ENCODE assay signal across 12 cellular contexts in the genomic region with DNA sequence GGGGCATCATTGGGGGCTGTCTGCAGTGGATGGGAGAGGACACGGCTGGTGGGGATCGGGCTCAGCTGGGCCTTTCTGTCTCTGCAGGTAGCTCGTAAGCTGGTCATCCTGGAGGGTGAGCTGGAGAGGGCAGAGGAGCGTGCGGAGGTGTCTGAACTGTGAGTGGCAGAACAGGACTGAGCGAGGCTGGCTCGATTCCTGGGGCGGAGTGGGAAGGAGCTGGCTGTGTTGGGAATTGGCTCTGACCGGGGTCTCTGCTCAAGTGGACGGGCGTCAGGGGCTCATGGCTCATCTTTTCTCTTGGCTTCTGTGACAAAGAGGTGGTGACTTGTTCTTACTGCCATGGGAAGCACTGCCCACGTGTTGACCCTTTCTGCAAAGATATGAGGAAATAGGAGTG. TPM values are rescaled to one million over a fixed set of nuclear protein-coding genes. Genes with fewer than 3 reads are reported as not detected.
DNase-seq lines count a peak whose midpoint lies in the region; ATAC-seq and TF ChIP-seq lines count a peak whose summit lies in the region.
"Had no signal": no experiment of that assay in that cellular context is flagged by ENCODE, and none has a peak within 500 bp of the region (broad histone marks: within the 10 kb centered on the region; RNA-seq: fewer than 3 reads in every experiment).

No MANE protein-coding gene starts in this region.

- no peaks in the 10 kb centered on the region for H3K27me3 ChIP-seq in stomach

- POLR2A ChIA-PET in activated CD8-positive, alpha-beta T cell treated with anti-CD3 and anti-CD28 coated beads, Interleukin-2, amount 10 ng/mL, durations not matched to agents 7 days and 5 days (lab: Charles Lee), result no interaction called here
- POLR2A ChIA-PET in activated CD8-positive, alpha-beta T cell treated with anti-CD3 and anti-CD28 coated beads for 36 hours (lab: Charles Lee), result interaction anchor here (0.7 to 4.5 kb wide), 6 partner anchors 8 to 45 kb away, joined by 3 to 33 read pairs (median 4); a partner anchor contains a TSS

- peaks cover 99 to 100% (median 100%) of the 10 kb centered on the region in 4 donors for H3K36me3 ChIP-seq in stomach

- intact Hi-C loops in activated CD8-positive, alpha-beta T cell treated with anti-CD3 and anti-CD28 coated beads for 36 hours (cut with micrococcal nuclease), result no loop called here
- intact Hi-C loops in stomach (cut with DNase I; ENCODE audit: low total_unique reads), result no loop called here

- no peak for TF ChIP-seq POLR2A in stomach (IDR thresholded peaks at IDR 0.05)

- no peak for DNase-seq in activated CD8-positive, alpha-beta T cell treated with anti-CD3 and anti-CD28 coated beads, Interleukin-2, amount 10 ng/mL, durations not matched to agents 7 days and 5 days
- DNase-seq in activated CD8-positive, alpha-beta T cell treated with anti-CD3 and anti-CD28 coated beads for 36 hours, result no peak
- DNase-seq in T-helper 17 cell (no peak), immature natural killer cell (no peak), stomach (no peak), OCI-M1 (lab: John Stamatoyannopoulos, UW) (no peak)
- DNase-seq in NK-92 treated with Interleukin-12 subunit alpha and Interleukin-12 subunit beta, amount 100 ng/mL, for 24 hours (lab: John Stamatoyannopoulos, UW), result no peak
- DNase-seq: KBM-7, NCI-H2171, T-helper 9 cell, trophoblast cell had no signal

- H3K27me3 Mint-ChIP-seq in activated CD8-positive, alpha-beta T cell treated with anti-CD3 and anti-CD28 coated beads, Interleukin-2, amount 10 ng/mL, durations not matched to agents 7 days and 5 days (ENCODE audit: low read depth), result no peaks in the 10 kb centered on the region
- H3K27me3 Mint-ChIP-seq in activated CD8-positive, alpha-beta T cell treated with anti-CD3 and anti-CD28 coated beads for 36 hours, result no peaks in the 10 kb centered on the region
- H3K27me3 Mint-ChIP-seq in T-helper 17 cell (no peaks in the 10 kb centered on the region), immature natural killer cell (ENCODE audit: low read depth in 3 of 3) (peaks cover 5 to 16% (median 12%) of the 10 kb centered on the region in 3 donors)

- H3K9me3 Mint-ChIP-seq in activated CD8-positive, alpha-beta T cell treated with anti-CD3 and anti-CD28 coated beads, Interleukin-2, amount 10 ng/mL, durations not matched to agents 7 days and 5 days (ENCODE audit: insufficient read depth), result no peaks in the 10 kb centered on the region
- no peaks in the 10 kb centered on the region for H3K9me3 Mint-ChIP-seq in activated CD8-positive, alpha-beta T cell treated with anti-CD3 and anti-CD28 coated beads for 36 hours
- H3K9me3 Mint-ChIP-seq in immature natural killer cell, result no peaks in the 10 kb centered on the region

- no peak for TF ChIP-seq CTCF in activated CD8-positive, alpha-beta T cell treated with anti-CD3 and anti-CD28 coated beads for 36 hours (IDR thresholded peaks at IDR 0.05)
- TF ChIP-seq CTCF in stomach (IDR thresholded peaks at IDR 0.05), result no peak

- peaks cover 27 to 86% (median 45%) of the 10 kb centered on the region in 4 donors for H3K4me1 ChIP-seq in stomach

- ATAC-seq in activated CD8-positive, alpha-beta T cell treated with anti-CD3 and anti-CD28 coated beads, Interleukin-2, amount 10 ng/mL, durations not matched to agents 7 days and 5 days, result no peak
- ATAC-seq in activated CD8-positive, alpha-beta T cell treated with anti-CD3 and anti-CD28 coated beads for 36 hours, result no peak
- ATAC-seq in T-helper 17 cell (no peak), HG02938 (IDR thresholded peaks at IDR 0.05; ENCODE audit: unreplicated experiment) (no peak)

- H3K27ac ChIP-seq in stomach, result peak overlapping the region in 4 of 5 donors; percentile 61 to 100 (median 76)

- no peak overlapping the region for H3K4me3 Mint-ChIP-seq in activated CD8-positive, alpha-beta T cell treated with anti-CD3 and anti-CD28 coated beads, Interleukin-2, amount 10 ng/mL, durations not matched to agents 7 days and 5 days
- no peak overlapping the region for H3K4me3 Mint-ChIP-seq in activated CD8-positive, alpha-beta T cell treated with anti-CD3 and anti-CD28 coated beads for 36 hours
- H3K4me3 Mint-ChIP-seq in T-helper 17 cell, result peak overlapping the region; percentile 57
- peak overlapping the region in 1 of 5 donors; percentile 25 for H3K4me3 Mint-ChIP-seq in immature natural killer cell

- H3K36me3 Mint-ChIP-seq in activated CD8-positive, alpha-beta T cell treated with anti-CD3 and anti-CD28 coated beads, Interleukin-2, amount 10 ng/mL, durations not matched to agents 7 days and 5 days (ENCODE audit: low read depth), result peaks cover 85% of the 10 kb centered on the region
- peaks cover 81% of the 10 kb centered on the region for H3K36me3 Mint-ChIP-seq in activated CD8-positive, alpha-beta T cell treated with anti-CD3 and anti-CD28 coated beads for 36 hours (ENCODE audit: low read depth)
- H3K36me3 Mint-ChIP-seq in T-helper 17 cell (ENCODE audit: low read depth) (peaks cover 9% of the 10 kb centered on the region), immature natural killer cell (peaks cover 35 to 62% (median 46%) of the 10 kb centered on the region in 3 donors)

- CTCF ChIA-PET in activated CD8-positive, alpha-beta T cell treated with anti-CD3 and anti-CD28 coated beads, Interleukin-2, amount 10 ng/mL, durations not matched to agents 7 days and 5 days (lab: Charles Lee), result interaction anchor here (0.6 to 1.6 kb wide), 2 partner anchors 23 to 57 kb away, joined by 3 to 4 read pairs; no protein-coding TSS in a partner anchor
- CTCF ChIA-PET in activated CD8-positive, alpha-beta T cell treated with anti-CD3 and anti-CD28 coated beads for 36 hours (lab: Charles Lee), result interaction anchor here (2.3 to 2.8 kb wide), 2 partner anchors 23 to 46 kb away, joined by 11 to 12 read pairs; no protein-coding TSS in a partner anchor

- WGBS in stomach, 5 donors, result 24 to 52% (median 47%) methylated on average over 11 to 12 of the region's 12 CpGs

- peak overlapping the region; percentile 34 for H3K27ac Mint-ChIP-seq in activated CD8-positive, alpha-beta T cell treated with anti-CD3 and anti-CD28 coated beads, Interleukin-2, amount 10 ng/mL, durations not matched to agents 7 days and 5 days
- H3K27ac Mint-ChIP-seq in activated CD8-positive, alpha-beta T cell treated with anti-CD3 and anti-CD28 coated beads for 36 hours, result no peak overlapping the region
- H3K27ac Mint-ChIP-seq in T-helper 17 cell, result peak overlapping the region; percentile 96
- peak overlapping the region in 4 of 6 donors; percentile 56 to 71 (median 66) for H3K27ac Mint-ChIP-seq in immature natural killer cell

- H3K9me3 ChIP-seq in T-helper 17 cell (ENCODE audit: control insufficient read depth, low read length, poor library complexity, severe bottlenecking) (no peaks in the 10 kb centered on the region), stomach (no peaks in the 10 kb centered on the region)

- H3K4me1 Mint-ChIP-seq in activated CD8-positive, alpha-beta T cell treated with anti-CD3 and anti-CD28 coated beads, Interleukin-2, amount 10 ng/mL, durations not matched to agents 7 days and 5 days (ENCODE audit: low read depth), result peaks cover 67% of the 10 kb centered on the region
- H3K4me1 Mint-ChIP-seq in activated CD8-positive, alpha-beta T cell treated with anti-CD3 and anti-CD28 coated beads for 36 hours (ENCODE audit: low read depth), result peaks cover 36% of the 10 kb centered on the region
- H3K4me1 Mint-ChIP-seq in T-helper 17 cell, result peaks cover 40% of the 10 kb centered on the region
- peaks cover 54 to 61% of the 10 kb centered on the region in 2 donors for H3K4me1 Mint-ChIP-seq in immature natural killer cell

- H3K4me3 ChIP-seq in stomach, result no peak overlapping the region

- no peak for TF ChIP-seq EP300 in stomach (IDR thresholded peaks at IDR 0.05)

RNA-seq across cellular contexts. Expression of a gene that starts 11.6 kb away (rescaled TPM):
- 100 to 1,000 TPM; 424 to 436 TPM for total RNA-seq in activated CD8-positive, alpha-beta T cell treated with anti-CD3 and anti-CD28 coated beads, Interleukin-2, amount 10 ng/mL, durations not matched to agents 7 days and 5 days
- 100 to 1,000 TPM; 230 to 232 TPM for total RNA-seq in activated CD8-positive, alpha-beta T cell treated with anti-CD3 and anti-CD28 coated beads for 36 hours
- total RNA-seq in T-helper 17 cell (100 to 1,000 TPM; 261 to 279 TPM), stomach (100 to 1,000 TPM; 167 to 609 (median 275) TPM)
- polyA plus RNA-seq in immature natural killer cell (100 to 1,000 TPM; 106 to 193 (median 107) TPM), stomach (100 to 1,000 TPM; 185 to 475 (median 427) TPM)

RNA-seq across cellular contexts. Expression of a gene that starts 23.7 kb away (rescaled TPM):
- 100 to 1,000 TPM; 156 to 167 TPM for total RNA-seq in activated CD8-positive, alpha-beta T cell treated with anti-CD3 and anti-CD28 coated beads, Interleukin-2, amount 10 ng/mL, durations not matched to agents 7 days and 5 days
- total RNA-seq in activated CD8-positive, alpha-beta T cell treated with anti-CD3 and anti-CD28 coated beads for 36 hours, result 100 to 1,000 TPM; 123 to 128 TPM
- 100 to 1,000 TPM in 1 of 2 donors, 10 to 100 TPM in 1; 97.5 to 105 TPM for total RNA-seq in T-helper 17 cell
- polyA plus RNA-seq in immature natural killer cell, result 100 to 1,000 TPM; 110 to 184 (median 126) TPM
- total RNA-seq in stomach, result 10 to 100 TPM in 3 of 5 donors, 1 to 10 TPM in 2; 1.8 to 49.4 (median 11.2) TPM
- polyA plus RNA-seq in stomach, result 10 to 100 TPM; 25.4 to 63.4 (median 39.4) TPM

RNA-seq across cellular contexts. Expression of a gene that starts 55.5 kb away (rescaled TPM):
- total RNA-seq in activated CD8-positive, alpha-beta T cell treated with anti-CD3 and anti-CD28 coated beads, Interleukin-2, amount 10 ng/mL, durations not matched to agents 7 days and 5 days, result 10 to 100 TPM; 83.6 to 84.3 TPM
- 10 to 100 TPM; 23.5 to 25.5 TPM for total RNA-seq in activated CD8-positive, alpha-beta T cell treated with anti-CD3 and anti-CD28 coated beads for 36 hours
- total RNA-seq in T-helper 17 cell, result 10 to 100 TPM; 27.7 to 31.8 TPM
- 100 to 1,000 TPM in 1 of 3 donors, 10 to 100 TPM in 2; 70.4 to 127 (median 97.4) TPM for polyA plus RNA-seq in immature natural killer cell
- total RNA-seq in stomach, result 10 to 100 TPM in 3 of 5 donors, 1 to 10 TPM in 2; 6.2 to 24.5 (median 10.6) TPM
- polyA plus RNA-seq in stomach, result 10 to 100 TPM in 1 of 3 donors, 1 to 10 TPM in 2; 8.2 to 17.7 (median 8.2) TPM
